ENCODE assay signal across 8 cellular contexts in the genomic region with DNA sequence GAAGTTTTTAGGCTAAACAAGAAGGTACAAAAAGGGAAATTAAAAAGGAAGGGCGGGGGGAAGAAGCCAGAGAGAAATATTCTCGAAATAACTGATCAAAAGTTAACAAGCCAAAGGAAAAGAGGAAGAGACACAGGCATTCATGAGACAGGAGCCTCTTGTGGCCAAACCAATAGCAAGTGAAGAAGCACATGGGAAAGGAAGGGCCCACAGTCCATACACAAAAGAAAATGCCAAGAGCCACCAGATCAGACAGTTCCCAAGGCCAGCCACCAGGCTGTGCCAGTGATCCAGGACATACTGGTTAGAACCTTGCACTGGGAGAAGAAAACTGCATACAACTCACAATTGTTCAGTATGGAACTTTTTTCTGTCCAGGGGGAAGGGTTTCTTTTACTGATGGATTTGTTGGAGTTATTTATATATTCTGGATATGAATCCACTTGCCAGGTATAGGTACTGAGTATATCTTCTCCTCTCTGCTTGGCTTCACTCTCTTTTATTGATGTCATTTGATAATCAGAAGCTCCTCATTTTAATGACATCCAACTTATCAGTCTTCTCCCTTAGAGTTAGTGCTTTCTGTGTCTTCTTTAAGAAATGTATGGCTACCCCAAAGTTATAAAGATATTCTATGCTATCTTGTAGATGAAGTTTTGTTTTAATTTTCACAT.
DNase-seq lines count a peak whose midpoint lies in the region; ATAC-seq, FAIRE-seq and TF ChIP-seq lines count a peak whose summit lies in the region.

No MANE protein-coding gene starts in this region.

- no peak for ATAC-seq in HG03159 (IDR thresholded peaks at IDR 0.05; ENCODE audit: unreplicated experiment)

- no peaks in the 10 kb centered on the region for H3K27me3 ChIP-seq in keratinocyte (ENCODE audit: control insufficient read depth, extremely low read depth, insufficient read depth, low read length)

- CTCF ChIA-PET in HEK293T (lab: Yijun Ruan, JAX), result interaction anchor here (1.0 to 1.8 kb wide), 4 partner anchors 9 to 56 kb away, joined by 3 to 5 read pairs (median 4); no protein-coding TSS in a partner anchor

- peaks cover 61% of the 10 kb centered on the region for H3K4me1 ChIP-seq in keratinocyte (ENCODE audit: control insufficient read depth, extremely low read depth, insufficient read depth, low read length)

- peak; percentile 78 for FAIRE-seq in keratinocyte (lab: Jason Lieb, UNC)

- peaks cover 4 to 8% of the 10 kb centered on the region in 2 experiments for H3K36me3 ChIP-seq in keratinocyte (ENCODE audit: control insufficient read depth in 2 of 2, extremely low read depth in 1 of 2, insufficient read depth in 2 of 2, low read length in 2 of 2)

- H3K9ac ChIP-seq in keratinocyte (ENCODE audit: control insufficient read depth, extremely low read depth, insufficient read depth, low read length), result no peak overlapping the region

- POLR2A ChIA-PET in HEK293T (lab: Yijun Ruan, JAX), result interaction anchor here (1.4 kb wide), 1 partner anchor 40 kb away, joined by 3 read pairs; no protein-coding TSS in a partner anchor

- no peak overlapping the region for H2AFZ ChIP-seq in keratinocyte (ENCODE audit: control insufficient read depth, low read length)

- H3K9me3 ChIP-seq in keratinocyte (ENCODE audit: control insufficient read depth, low read depth, low read length), result no peaks in the 10 kb centered on the region

- no peak overlapping the region for H3K4me3 ChIP-seq in keratinocyte (ENCODE audit: control insufficient read depth in 2 of 3, extremely low read depth in 1 of 3, insufficient read depth in 2 of 3, low read depth in 1 of 3, low read length in 3 of 3)

- in situ Hi-C loops in G401 (cut with HindIII; ENCODE audit: low sequenced_read_pairs), result no loop called here

- dilution Hi-C loops in keratinocyte (cut with MboI; ENCODE audit: extremely low pct_ligation_motif_present, low sequenced_read_pairs), result no loop called here

- no peak overlapping the region for H3K4me2 ChIP-seq in keratinocyte (ENCODE audit: control insufficient read depth, extremely low read depth, insufficient read depth, low read depth, low read length)

- no peaks in the 10 kb centered on the region for H3K9me1 ChIP-seq in keratinocyte (ENCODE audit: control insufficient read depth, extremely low read depth, insufficient read depth, low read length)

- H4K20me1 ChIP-seq in keratinocyte (ENCODE audit: control insufficient read depth, extremely low read depth, insufficient read depth, low read length), result no peaks in the 10 kb centered on the region

- H3K27ac ChIP-seq in keratinocyte (ENCODE audit: control insufficient read depth, insufficient read depth, low read length), result no peak overlapping the region

- peaks cover 77% of the 10 kb centered on the region for H3K79me2 ChIP-seq in keratinocyte (ENCODE audit: control insufficient read depth, insufficient read depth, low read length)

- TF ChIP-seq CTCF in keratinocyte (optimal IDR thresholded peaks at IDR 0.05 in 1 of 3, IDR thresholded peaks at IDR 0.05 in 1 of 3, conservative IDR thresholded peaks at IDR 0.05 in 1 of 3; ENCODE audit: extremely low read depth in 1 of 3, insufficient read depth in 2 of 3, low read length in 3 of 3), result peak; percentile 78 to 97 (median 84)

- peak; percentile 83 for DNase-seq in G401 (ENCODE audit: low spot score)
- DNase-seq in HEK293T (ENCODE audit: extremely low spot score), result peak; percentile 80
- peak; percentile 41 for DNase-seq in NCI-H1694 treated with DMSO at 0.1 percent for 48 hours (lab: John Stamatoyannopoulos, UW)
- peak; percentile 87 for DNase-seq in UCSD-AML1 (lab: John Stamatoyannopoulos, UW; ENCODE audit: unreplicated experiment)
- DNase-seq in central memory CD4-positive, alpha-beta T cell, result peak; percentile 60
- DNase-seq in keratinocyte (ENCODE audit: low read depth, low spot score), result peak; percentile 58
- DNase-seq in stimulated activated CD4-positive, alpha-beta T cell treated with anti-CD3 and anti-CD28 coated beads, Interleukin-12 subunit alpha, Interleukin-12 subunit beta, amount 100 ng/mL, for 24 hours (ENCODE audit: low read depth in 2 of 2), result peak; percentile 34 to 55

TF ChIP-seq in HEK293T, 16 proteins besides CTCF, POLR2A, EP300 and RAD21:
- TF ChIP-seq SUZ12 (IDR thresholded peaks at IDR 0.05), result no peak
- TF ChIP-seq ZNF384 (IDR thresholded peaks at IDR 0.05), result no peak
- TF ChIP-seq ELF4 (IDR thresholded peaks at IDR 0.05), result no peak
- TF ChIP-seq HDGF (IDR thresholded peaks at IDR 0.05; ENCODE audit: borderline replicate concordance), result no peak
- no peak for TF ChIP-seq FOXM1 (IDR thresholded peaks at IDR 0.05; ENCODE audit: borderline replicate concordance)
- TF ChIP-seq, protein P1, sequence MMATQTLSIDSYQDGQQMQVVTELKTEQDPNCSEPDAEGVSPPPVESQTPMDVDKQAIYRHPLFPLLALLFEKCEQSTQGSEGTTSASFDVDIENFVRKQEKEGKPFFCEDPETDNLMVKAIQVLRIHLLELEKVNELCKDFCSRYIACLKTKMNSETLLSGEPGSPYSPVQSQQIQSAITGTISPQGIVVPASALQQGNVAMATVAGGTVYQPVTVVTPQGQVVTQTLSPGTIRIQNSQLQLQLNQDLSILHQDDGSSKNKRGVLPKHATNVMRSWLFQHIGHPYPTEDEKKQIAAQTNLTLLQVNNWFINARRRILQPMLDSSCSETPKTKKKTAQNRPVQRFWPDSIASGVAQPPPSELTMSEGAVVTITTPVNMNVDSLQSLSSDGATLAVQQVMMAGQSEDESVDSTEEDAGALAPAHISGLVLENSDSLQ (IDR thresholded peaks at IDR 0.05), result no peak
- no peak for TF ChIP-seq SP1 (IDR thresholded peaks at IDR 0.05)
- TF ChIP-seq ARNT (IDR thresholded peaks at IDR 0.05), result no peak
- no peak for TF ChIP-seq NFRKB (IDR thresholded peaks at IDR 0.05)
